8 cellular contexts compared by ENCODE assay signal in genomic region chr17:79777166-79777843, GRCh38. TPM values are rescaled to one million over a fixed set of nuclear protein-coding genes. Genes with fewer than 3 reads are reported as not detected.
DNase-seq lines count a peak whose midpoint lies in the region; ATAC-seq, FAIRE-seq and TF ChIP-seq lines count a peak whose summit lies in the region.

No MANE protein-coding gene starts in this region.

- H3K36me3 ChIP-seq in GM06990 (ENCODE audit: control insufficient read depth, insufficient read depth, low read length) (no peaks in the 10 kb centered on the region), SJSA1 (peaks cover 13% of the 10 kb centered on the region), lung (ENCODE audit: control insufficient read depth in 2 of 2, insufficient read depth in 2 of 2, low read length in 2 of 2) (no peaks in the 10 kb centered on the region), thoracic aorta (no peaks in the 10 kb centered on the region)

- peak in 1 of 2 experiments; percentile 4; a peak in 1 of 5 replicates for TF ChIP-seq RAD21 in A549 (conservative IDR thresholded peaks at IDR 0.05 in 1 of 2, IDR thresholded peaks at IDR 0.05 in 1 of 2)

- H3K4me1 ChIP-seq in A549 (peaks cover 21% of the 10 kb centered on the region), SJSA1 (replicated peaks) (peaks cover 16% of the 10 kb centered on the region), lung (ENCODE audit: control insufficient read depth in 2 of 2, insufficient read depth in 2 of 2, low read length in 2 of 2) (peaks cover 4% of the 10 kb centered on the region in 2 donors), thoracic aorta (ENCODE audit: control insufficient read depth in 1 of 2, low read depth in 2 of 2) (peaks cover 7 to 14% of the 10 kb centered on the region in 2 donors)

- TF ChIP-seq EP300 in A549 (IDR thresholded peaks at IDR 0.05), result no peak

- 24% methylated on average over 39 of the region's 44 CpGs for WGBS in A549 (ENCODE audit: missing lambda C conversion rate)
- 3 to 4% methylated on average over 30 to 44 of the region's 44 CpGs for WGBS in lung, 2 donors

- H3K9me3 ChIP-seq in A549, result no peaks in the 10 kb centered on the region
- no peaks in the 10 kb centered on the region for H3K9me3 ChIP-seq in SJSA1 (replicated peaks)
- no peaks in the 10 kb centered on the region for H3K9me3 ChIP-seq in lung (ENCODE audit: control insufficient read depth in 2 of 2, insufficient read depth in 1 of 2, low read length in 1 of 2)
- no peaks in the 10 kb centered on the region for H3K9me3 ChIP-seq in thoracic aorta

- ATAC-seq in A549 (peak; percentile 62 to 76), lung (ENCODE audit: insufficient read depth, low FRiP score) (peak; percentile 35), thoracic aorta (ENCODE audit: insufficient number of reproducible peaks, low FRiP score, low read depth) (no peak)

- CTCF ChIA-PET in A549 (lab: Yijun Ruan, JAX), result interaction anchor here (0.7 to 23.5 kb wide), 10 partner anchors 8 to 476 kb away, joined by 3 to 254 read pairs (median 4); partner anchors contain the start of gene CBX4

- FAIRE-seq in A549 (lab: Jason Lieb, UNC), result no peak

- peak; percentile 14; the same call in 1 of the 2 replicates for TF ChIP-seq POLR2A in A549 (IDR thresholded peaks at IDR 0.05; ENCODE audit: low read length)

- POLR2A ChIA-PET in A549 (lab: Yijun Ruan, JAX), result interaction anchor here (1.4 to 2.6 kb wide), 3 partner anchors 16 to 62 kb away, joined by 4 to 8 read pairs (median 4); partner anchors contain the start of genes CBX4 and CBX8

- H3K27me3 ChIP-seq in GM06990 (replicated peaks; ENCODE audit: control insufficient read depth, insufficient read depth, low read length) (peaks cover 1% of the 10 kb centered on the region), SJSA1 (replicated peaks) (peaks cover 51% of the 10 kb centered on the region), lung (ENCODE audit: control insufficient read depth, insufficient read depth) (no peaks in the 10 kb centered on the region), thoracic aorta (replicated peaks; ENCODE audit: insufficient read depth) (peaks cover 15% of the 10 kb centered on the region)

- peak overlapping the region; percentile 89 for H3K4me2 ChIP-seq in A549

- DNase-seq in A549 (ENCODE audit: low read depth in 1 of 2, low spot score in 1 of 2) (peak; percentile 73 to 87), GM06990 (ENCODE audit: extremely low read depth, insufficient read length) (peak; percentile 46), HT1080 (ENCODE audit: low read depth) (peak; percentile 46), SJSA1 (ENCODE audit: low read depth in 1 of 2, low spot score in 2 of 2) (peak; percentile 70 to 81), ecto neural progenitor cell (ENCODE audit: low spot score) (peak; percentile 93), lung (ENCODE audit: low spot score) (no peak), thoracic aorta (ENCODE audit: low spot score) (no peak), NOMO-1 treated with DMSO at 0.1 percent for 48 hours (lab: John Stamatoyannopoulos, UW; ENCODE audit: unreplicated experiment) (no peak)

- TF ChIP-seq CTCF in A549 (IDR thresholded peaks at IDR 0.05) (peak; percentile 53; the same call in 2 of the 3 replicates), GM06990 (IDR thresholded peaks at IDR 0.05; ENCODE audit: insufficient read depth, low read length, poor library complexity, severe bottlenecking) (peak; percentile 30), lung (IDR thresholded peaks at IDR 0.05; ENCODE audit: control extremely low read depth, extremely low read depth) (no peak), thoracic aorta (IDR thresholded peaks at IDR 0.05) (no peak)

- H3K27ac ChIP-seq in A549 (peak overlapping the region; percentile 88 to 98), SJSA1 (no peak overlapping the region), lung (ENCODE audit: low read depth in 1 of 2, low read length in 1 of 2) (peak overlapping the region; percentile 11 to 26), thoracic aorta (no peak overlapping the region)

- H3K4me3 ChIP-seq in A549, result peak overlapping the region; percentile 93
- H3K4me3 ChIP-seq in GM06990 (replicated peaks; ENCODE audit: low read depth, low read length), result peak overlapping the region; percentile 60
- H3K4me3 ChIP-seq in SJSA1, result peak overlapping the region; percentile 42
- no peak overlapping the region for H3K4me3 ChIP-seq in lung
- H3K4me3 ChIP-seq in thoracic aorta, result peak overlapping the region; percentile 72

TF ChIP-seq in A549, 52 proteins besides CTCF, POLR2A, EP300 and RAD21:
- peak; percentile 23; the same call in 1 of the 3 replicates for TF ChIP-seq SMC3 (IDR thresholded peaks at IDR 0.05)
- no peak for TF ChIP-seq EHMT2 (IDR thresholded peaks at IDR 0.05; ENCODE audit: low read depth)
- peak; percentile 87 for TF ChIP-seq MAX (IDR thresholded peaks at IDR 0.05)
- peak; percentile 84 for TF ChIP-seq E2F6 (IDR thresholded peaks at IDR 0.05; ENCODE audit: borderline replicate concordance, low read depth)
- no peak for TF ChIP-seq TFCP2L1 (CRISPR knock-in tag; IDR thresholded peaks at IDR 0.05)
- TF ChIP-seq TP53 (CRISPR knock-in tag; IDR thresholded peaks at IDR 0.05), result no peak
- TF ChIP-seq PBX3 (IDR thresholded peaks at IDR 0.05), result 0 out of 2 replicates have a peak, but pooled peaks have one; percentile 9
- peak in 1 of 2 experiments; percentile 48; a peak in 2 of 5 replicates for TF ChIP-seq JUN (IDR thresholded peaks at IDR 0.05)
- TF ChIP-seq PHF8 (IDR thresholded peaks at IDR 0.05; ENCODE audit: borderline replicate concordance, low read depth), result peak; percentile 68; the same call in 1 of the 2 replicates

RNA-seq across cellular contexts. Expression of gene CBX2, which starts 0.6 kb away (rescaled TPM):
- polyA plus RNA-seq in A549 (2011; rRNA removed), result 7.4 and 8.2 TPM in 2 replicates
- 14.4 and 18.3 TPM in 2 replicates for polyA plus RNA-seq in A549 (2012; cell fraction: cytosol; rRNA removed)
- polyA plus RNA-seq in A549 (2012; cell fraction: nucleus; rRNA removed), result 29.6 and 34.9 TPM in 2 replicates
- 13.6 to 16.4 TPM (median 14.9 TPM) in 3 replicates for polyA plus RNA-seq in A549 (2017; fragmentation: RNase III; extraction: RNeasy Plus Mini Kit Qiagen cat#74134 plus additional on column Dnase treatment)
- polyA minus RNA-seq in A549 (2011; rRNA and poly(A)+ RNA removed), result 11.6 and 13.7 TPM in 2 replicates
- total RNA-seq in HT1080 (2014; rRNA removed; shearing (Covaris generic)), result 7.1 and 8.0 TPM in 2 replicates
- 2.8 and 3.5 TPM in 2 replicates for polyA plus RNA-seq in HT1080 (2015; cell fraction: cytosol; rRNA removed)
- polyA plus RNA-seq in HT1080 (2015; cell fraction: nucleus; rRNA removed), result 4.9 and 5.7 TPM in 2 replicates
- total RNA-seq in SJSA1 (2014; rRNA removed; shearing (Covaris generic)), result 13.6 and 16.7 TPM in 2 replicates
- 10 to 100 TPM in 1 of 2 donors, 1 to 10 TPM in 1; 3.8 to 13.5 TPM for total RNA-seq in lung
- polyA plus RNA-seq in lung, result 1 to 10 TPM; 1.4 to 2.2 TPM
- total RNA-seq in thoracic aorta, result under 1 TPM in 1 of 2 donors, not detected in 1; 0.14 TPM

RNA-seq across cellular contexts. Expression of gene CBX8, which starts 19.6 kb away (rescaled TPM):
- 1.5 and 2.8 TPM in 2 replicates for polyA plus RNA-seq in A549 (2011; rRNA removed)
- 3.5 and 3.8 TPM in 2 replicates for polyA plus RNA-seq in A549 (2012; cell fraction: cytosol; rRNA removed)
- polyA plus RNA-seq in A549 (2012; cell fraction: nucleus; rRNA removed), result 4.8 and 7.2 TPM in 2 replicates
- 11.0 to 13.1 TPM (median 11.9 TPM) in 3 replicates for polyA plus RNA-seq in A549 (2017; fragmentation: RNase III; extraction: RNeasy Plus Mini Kit Qiagen cat#74134 plus additional on column Dnase treatment)
- polyA minus RNA-seq in A549 (2011; rRNA and poly(A)+ RNA removed), result 2.5 and 2.8 TPM in 2 replicates
- total RNA-seq in HT1080 (2014; rRNA removed; shearing (Covaris generic)), result 7.6 and 9.0 TPM in 2 replicates
- polyA plus RNA-seq in HT1080 (2015; cell fraction: cytosol; rRNA removed), result 2.1 and 3.0 TPM in 2 replicates
- polyA plus RNA-seq in HT1080 (2015; cell fraction: nucleus; rRNA removed), result 4.0 and 6.2 TPM in 2 replicates
- total RNA-seq in SJSA1 (2014; rRNA removed; shearing (Covaris generic)), result 9.0 and 21.0 TPM in 2 replicates
- 1 to 10 TPM; 4.8 to 9.3 TPM for total RNA-seq in lung
- polyA plus RNA-seq in lung, result 1 to 10 TPM; 5.5 TPM
- 1 to 10 TPM in 1 of 2 donors, under 1 TPM in 1; 0.71 to 7.4 TPM for total RNA-seq in thoracic aorta

RNA-seq across cellular contexts. Expression of gene ENPP7, which starts 46.6 kb away (rescaled TPM):
- polyA plus RNA-seq in A549 (2011; rRNA removed), result not detected in 2 replicates
- polyA plus RNA-seq in A549 (2012; cell fraction: cytosol; rRNA removed), result not detected in 2 replicates
- polyA plus RNA-seq in A549 (2012; cell fraction: nucleus; rRNA removed), result not detected in 2 replicates
- polyA plus RNA-seq in A549 (2017; fragmentation: RNase III; extraction: RNeasy Plus Mini Kit Qiagen cat#74134 plus additional on column Dnase treatment), result not detected in 3 replicates
- polyA minus RNA-seq in A549 (2011; rRNA and poly(A)+ RNA removed), result not detected in 2 replicates
- total RNA-seq in HT1080 (2014; rRNA removed; shearing (Covaris generic)), result not detected in 2 replicates
- not detected in 2 replicates for polyA plus RNA-seq in HT1080 (2015; cell fraction: cytosol; rRNA removed)
- not detected in 2 replicates for polyA plus RNA-seq in HT1080 (2015; cell fraction: nucleus; rRNA removed)
- total RNA-seq in SJSA1 (2014; rRNA removed; shearing (Covaris generic)), result not detected in 2 replicates
- total RNA-seq in lung, result under 1 TPM in 1 of 2 donors, not detected in 1; 0.31 TPM
- not detected for polyA plus RNA-seq in lung
- not detected for total RNA-seq in thoracic aorta

Comparison
In these comparisons a context has a peak if more than half of its experiments do, and no peak if none do; other contexts are left out.
1. DNase-seq: peak in A549 (2 of 2), GM06990 (single experiment), HT1080 (single experiment), SJSA1 (2 of 2) and ecto neural progenitor cell (single experiment); none in lung (single experiment), thoracic aorta (single experiment) and NOMO-1 treated with DMSO at 0.1 percent for 48 hours (single experiment).
2. H3K27ac ChIP-seq: peak in A549 (2 of 2) and lung (2 of 2); none in SJSA1 (single experiment) and thoracic aorta (0 of 2).
3. CTCF ChIP-seq: peak in A549 (single experiment) and GM06990 (single experiment); none in lung (single experiment) and thoracic aorta (single experiment).